ENCODE assay signal across 8 cellular contexts in genomic region chr9:37037744-37038640, GRCh38. TPM values are rescaled to one million over a fixed set of nuclear protein-coding genes. Genes with fewer than 3 reads are reported as not detected.
DNase-seq lines count a peak whose midpoint lies in the region; ATAC-seq and TF ChIP-seq lines count a peak whose summit lies in the region.

No MANE protein-coding gene starts in this region.

- no peaks in the 10 kb centered on the region; the same call in 1 of the 2 replicates for H3K9me1 ChIP-seq in IMR-90 (ENCODE audit: insufficient read depth, low read length)

- H3K14ac ChIP-seq in IMR-90 (replicated peaks; ENCODE audit: low read depth, low read length): no peak overlapping the region

- DNase-seq in GF-D8 (lab: John Stamatoyannopoulos, UW): peak; percentile 30
- no peak for DNase-seq in IMR-90
- no peak for DNase-seq in effector memory CD4-positive, alpha-beta T cell
- DNase-seq in osteocyte (ENCODE audit: extremely low spot score, unreplicated experiment): no peak
- no peak for DNase-seq in NOMO-1 treated with DMSO at 0.1 percent for 48 hours (lab: John Stamatoyannopoulos, UW; ENCODE audit: unreplicated experiment)
- DNase-seq in hypothalamus (lab: John Stamatoyannopoulos, UW): no peak

- no peak overlapping the region for H3K4ac ChIP-seq in IMR-90 (ENCODE audit: low read depth, low read length)

- H4K8ac ChIP-seq in IMR-90 (ENCODE audit: low read depth in 2 of 2, low read length in 2 of 2): no peak overlapping the region

- dilution Hi-C loops in IMR-90 (cut with HindIII; ENCODE audit: low sequenced_read_pairs, unreplicated experiment): no loop called here

- no peaks in the 10 kb centered on the region for H3K36me3 ChIP-seq in IMR-90 (ENCODE audit: control insufficient read depth, insufficient read depth, low read length)
- no peaks in the 10 kb centered on the region for H3K36me3 ChIP-seq in effector memory CD4-positive, alpha-beta T cell (ENCODE audit: control insufficient read depth, insufficient read depth, low read length)

- TF ChIP-seq CTCF in IMR-90 (conservative IDR thresholded peaks at IDR 0.05; ENCODE audit: low read depth, low read length) (no peak), osteocyte (IDR thresholded peaks at IDR 0.05) (no peak)

- H3K23ac ChIP-seq in IMR-90 (ENCODE audit: low read depth, low read length): no peak overlapping the region

- no peak overlapping the region for H2AK5ac ChIP-seq in IMR-90 (ENCODE audit: low read depth, low read length)

- H3K4me2 ChIP-seq in IMR-90 (ENCODE audit: low read depth, low read length): no peak overlapping the region

- intact Hi-C loops in IMR-90 (cut with micrococcal nuclease): loop anchor here (5.0 kb wide), 1 partner anchor 84 kb away; the partner anchor contains the start of gene ZCCHC7

- no peak overlapping the region for H3K4me3 ChIP-seq in IMR-90 (ENCODE audit: insufficient read depth, low read depth, low read length)
- peak overlapping the region; percentile 69 for H3K4me3 ChIP-seq in effector memory CD4-positive, alpha-beta T cell (ENCODE audit: insufficient read depth, low read depth, low read length, poor library complexity, severe bottlenecking)

- no peak for ATAC-seq in IMR-90 (ENCODE audit: low read depth)
- no peak for ATAC-seq in HG03378 (IDR thresholded peaks at IDR 0.05; ENCODE audit: unreplicated experiment)
- ATAC-seq in GM19324 (IDR thresholded peaks at IDR 0.05; ENCODE audit: low FRiP score, unreplicated experiment): no peak

- no peak overlapping the region for H3K18ac ChIP-seq in IMR-90 (ENCODE audit: low read depth, low read length)

- peaks cover 90% of the 10 kb centered on the region for H3K27me3 ChIP-seq in IMR-90 (ENCODE audit: control insufficient read depth, insufficient read depth, low read length)
- peaks cover 54% of the 10 kb centered on the region for H3K27me3 ChIP-seq in effector memory CD4-positive, alpha-beta T cell (replicated peaks; ENCODE audit: control insufficient read depth, insufficient read depth, low read length, poor library complexity, severe bottlenecking)

- TF ChIP-seq POLR2A in IMR-90 (IDR thresholded peaks at IDR 0.05; ENCODE audit: low read depth, low read length): no peak

- H2BK5ac ChIP-seq in IMR-90 (ENCODE audit: low read depth, low read length, poor library complexity, severe bottlenecking): no peak overlapping the region

- no peaks in the 10 kb centered on the region for H3K9me3 Mint-ChIP-seq in osteocyte (ENCODE audit: unreplicated experiment)

- no peak for TF ChIP-seq RAD21 in IMR-90 (IDR thresholded peaks at IDR 0.05; ENCODE audit: low read length)

- H3K4me1 ChIP-seq in IMR-90 (ENCODE audit: control insufficient read depth, insufficient read depth, low read length): no peaks in the 10 kb centered on the region; the same call in 1 of the 2 replicates
- H3K4me1 ChIP-seq in effector memory CD4-positive, alpha-beta T cell (ENCODE audit: control insufficient read depth, insufficient read depth, low read length, poor library complexity, severe bottlenecking): peaks cover 41% of the 10 kb centered on the region

- CTCF ChIA-PET in IMR-90 (lab: Yijun Ruan, JAX): interaction anchor here (1.1 kb wide), 1 partner anchor 42 kb away, joined by 3 read pairs; no protein-coding TSS in a partner anchor

- in situ Hi-C loops in IMR-90 (cut with MboI; ENCODE audit: low sequenced_read_pairs): no loop called here

- H4K91ac ChIP-seq in IMR-90 (ENCODE audit: insufficient read depth, low read depth, low read length): no peak overlapping the region

- H3K79me1 ChIP-seq in IMR-90 (ENCODE audit: low read depth in 1 of 2, low read length in 2 of 2): no peaks in the 10 kb centered on the region

- no peak overlapping the region for H3K27ac ChIP-seq in IMR-90 (ENCODE audit: insufficient read depth, low read length)
- no peak overlapping the region for H3K27ac ChIP-seq in effector memory CD4-positive, alpha-beta T cell (ENCODE audit: insufficient read depth, low read length, poor library complexity, severe bottlenecking)

- H2AFZ ChIP-seq in IMR-90 (replicated peaks; ENCODE audit: low read length, poor library complexity): peak overlapping the region; percentile 85

- H2BK20ac ChIP-seq in IMR-90 (ENCODE audit: low read depth, low read length): no peak overlapping the region

- H3K4me3 Mint-ChIP-seq in osteocyte (ENCODE audit: unreplicated experiment): peak overlapping the region; percentile 79

- peaks cover 2% of the 10 kb centered on the region for H3K9me3 ChIP-seq in IMR-90 (ENCODE audit: control insufficient read depth, insufficient read depth, low read length)
- H3K9me3 ChIP-seq in effector memory CD4-positive, alpha-beta T cell (ENCODE audit: control insufficient read depth, low read length): no peaks in the 10 kb centered on the region

- no peaks in the 10 kb centered on the region for H3K36me3 Mint-ChIP-seq in osteocyte (ENCODE audit: unreplicated experiment)

- H3K27me3 Mint-ChIP-seq in osteocyte (ENCODE audit: unreplicated experiment): peaks cover 92% of the 10 kb centered on the region

- H3K27ac Mint-ChIP-seq in osteocyte (ENCODE audit: unreplicated experiment): no peak overlapping the region

- H2AK9ac ChIP-seq in IMR-90 (replicated peaks; ENCODE audit: low read depth, low read length, poor library complexity): peak overlapping the region; percentile 85

- H2BK15ac ChIP-seq in IMR-90 (ENCODE audit: low read depth, low read length): no peak overlapping the region

- H2BK120ac ChIP-seq in IMR-90 (ENCODE audit: low read depth, low read length): no peak overlapping the region

- BruUV-seq in IMR-90 (replicated peaks; lab: Mats Ljungman, UMichigan): no TSS peak

- H3K4me1 Mint-ChIP-seq in osteocyte (ENCODE audit: unreplicated experiment): peaks cover 25% of the 10 kb centered on the region

- H4K5ac ChIP-seq in IMR-90 (ENCODE audit: low read depth, low read length): no peak overlapping the region

- H4K20me1 ChIP-seq in IMR-90 (ENCODE audit: insufficient read depth, low read length): peaks cover 12% of the 10 kb centered on the region; the same call in 1 of the 2 replicates

- WGBS in IMR-90 (ENCODE audit: extremely low coverage in 2 of 2, insufficient read length in 1 of 2), 2 experiments: 6% methylated on average over 25 of the region's 58 CpGs; no CpG with 5 or more reads in 1 of the 2 experiments

- POLR2A ChIA-PET in IMR-90 (lab: Charles Lee; ENCODE audit: unreplicated experiment): no interaction called here

- no peak overlapping the region for H3K9ac ChIP-seq in IMR-90 (ENCODE audit: low read depth, low read length)

- no peak overlapping the region for H3K56ac ChIP-seq in IMR-90 (ENCODE audit: extremely low read depth, insufficient read depth, low read length)

TF ChIP-seq in IMR-90, 13 proteins besides CTCF, POLR2A, EP300 and RAD21:
- no peak for TF ChIP-seq RFX5 (IDR thresholded peaks at IDR 0.05; ENCODE audit: low read depth, low read length)
- no peak for TF ChIP-seq MAFK (IDR thresholded peaks at IDR 0.05; ENCODE audit: low read depth, low read length)
- no peak for TF ChIP-seq USF2 (IDR thresholded peaks at IDR 0.05; ENCODE audit: low read depth, low read length)
- no peak for TF ChIP-seq CEBPB (IDR thresholded peaks at IDR 0.05; ENCODE audit: low read depth, low read length)
- TF ChIP-seq MAZ (IDR thresholded peaks at IDR 0.05; ENCODE audit: borderline replicate concordance, low read depth, low read length): no peak

RNA-seq across cellular contexts. Expression of gene PAX5, which starts 3.9 kb away (rescaled TPM):
- total RNA-seq in IMR-90 (2012; rRNA removed): not detected in 2 replicates
- not detected in 2 replicates for polyA plus RNA-seq in IMR-90 (2012; rRNA removed)
- not detected in 2 replicates for polyA plus RNA-seq in IMR-90 (2012; cell fraction: cytosol; rRNA removed)
- not detected in 2 replicates for polyA plus RNA-seq in IMR-90 (2012; cell fraction: nucleus; rRNA removed; ENCODE audit: low replicate concordance)
- total RNA-seq in osteocyte: not detected in 2 replicates
